In genomic region chr3:38170722-38171121, GRCh38 we compare ENCODE assay signal across 18 cellular contexts. TPM values are rescaled to one million over a fixed set of nuclear protein-coding genes. Genes with fewer than 3 reads are reported as not detected.
DNase-seq lines count a peak whose midpoint lies in the region; ATAC-seq and TF ChIP-seq lines count a peak whose summit lies in the region.
"Had no signal": no experiment of that assay in that cellular context is flagged by ENCODE, and none has a peak within 500 bp of the region (broad histone marks: within the 10 kb centered on the region; RNA-seq: fewer than 3 reads in every experiment).

No MANE protein-coding gene starts in this region.

- H3K14ac ChIP-seq in trophoblast cell (ENCODE audit: low read length), result no peak overlapping the region

- TF ChIP-seq CTCF in DND-41 (IDR thresholded peaks at IDR 0.05; ENCODE audit: borderline replicate concordance, extremely low read depth, low read length, poor library complexity, severe bottlenecking) (no peak), RWPE2 (IDR thresholded peaks at IDR 0.05; ENCODE audit: poor library complexity, severe bottlenecking) (no peak)

- H3K4ac ChIP-seq in trophoblast cell (ENCODE audit: low read depth, low read length), result peak overlapping the region; percentile 89

- H3K79me2 ChIP-seq in DND-41 (ENCODE audit: insufficient read depth, low read length) (peaks cover 99% of the 10 kb centered on the region), trophoblast cell (ENCODE audit: control insufficient read depth, insufficient read depth, low read length, poor library complexity) (peaks cover 21% of the 10 kb centered on the region)

- H4K8ac ChIP-seq in trophoblast cell (ENCODE audit: low read depth, low read length), result no peak overlapping the region

- H3K4me1 ChIP-seq in DND-41 (ENCODE audit: insufficient read depth, low read length) (peaks cover 56% of the 10 kb centered on the region), RWPE2 (ENCODE audit: insufficient read depth, poor library complexity, severe bottlenecking) (peaks cover 45% of the 10 kb centered on the region), trophoblast cell (ENCODE audit: control insufficient read depth in 1 of 2, insufficient read depth in 2 of 2, low read length in 2 of 2) (peaks cover 0 to 4% of the 10 kb centered on the region in 2 experiments)

- H2AFZ ChIP-seq in DND-41 (ENCODE audit: low read depth, low read length) (no peak overlapping the region), trophoblast cell (ENCODE audit: insufficient read depth, low read length, poor library complexity) (no peak overlapping the region)

- H2AK5ac ChIP-seq in trophoblast cell (ENCODE audit: low read length), result no peak overlapping the region

- no peak overlapping the region for H3K23ac ChIP-seq in trophoblast cell (ENCODE audit: low read length)

- H3K4me3 ChIP-seq in DND-41 (ENCODE audit: low read depth in 1 of 2, low read length in 2 of 2), result no peak overlapping the region
- no peak overlapping the region for H3K4me3 ChIP-seq in RWPE2 (ENCODE audit: severe bottlenecking)
- H3K4me3 ChIP-seq in trophoblast cell (ENCODE audit: low read depth, low read length), result no peak overlapping the region
- H3K4me3 ChIP-seq: A549 had no signal

- no peak overlapping the region for H3K9ac ChIP-seq in DND-41 (ENCODE audit: low read depth, low read length)
- no peak overlapping the region for H3K9ac ChIP-seq in trophoblast cell (ENCODE audit: low read length)

- peaks cover 5% of the 10 kb centered on the region for H3K79me1 ChIP-seq in trophoblast cell (ENCODE audit: low read length)

- H3K4me2 ChIP-seq in DND-41 (ENCODE audit: insufficient read depth, low read length) (peak overlapping the region; percentile 19; the same call in 1 of the 2 replicates), trophoblast cell (ENCODE audit: low read length) (no peak overlapping the region)
- H3K4me2 ChIP-seq: A549 had no signal

- no peak overlapping the region for H4K12ac ChIP-seq in trophoblast cell (ENCODE audit: low read depth, low read length)

- no peak overlapping the region for H4K91ac ChIP-seq in trophoblast cell (ENCODE audit: low read depth, low read length)

- H3K9me3 ChIP-seq in DND-41 (ENCODE audit: insufficient read depth, low read length, severe bottlenecking), result no peaks in the 10 kb centered on the region
- no peaks in the 10 kb centered on the region for H3K9me3 ChIP-seq in RWPE2 (ENCODE audit: severe bottlenecking)
- no peaks in the 10 kb centered on the region for H3K9me3 ChIP-seq in trophoblast cell (ENCODE audit: insufficient read depth, low read depth, low read length)
- H3K9me3 ChIP-seq: A549 had no signal

- peaks cover 56% of the 10 kb centered on the region for H4K20me1 ChIP-seq in DND-41 (ENCODE audit: insufficient read depth, low read length)

- no peak overlapping the region for H2BK120ac ChIP-seq in trophoblast cell (ENCODE audit: insufficient read depth, low read length, poor library complexity)

- H3K27me3 ChIP-seq in DND-41 (ENCODE audit: insufficient read depth, low read length, poor library complexity) (no peaks in the 10 kb centered on the region), RWPE2 (ENCODE audit: insufficient read depth, poor library complexity, severe bottlenecking) (no peaks in the 10 kb centered on the region), trophoblast cell (ENCODE audit: insufficient read depth, low read length) (no peaks in the 10 kb centered on the region)

- no peak overlapping the region for H2BK5ac ChIP-seq in trophoblast cell (ENCODE audit: low read depth, low read length, poor library complexity)

- H3K27ac ChIP-seq in DND-41 (ENCODE audit: low read length) (no peak overlapping the region), RWPE2 (ENCODE audit: poor library complexity, severe bottlenecking) (peak overlapping the region; percentile 91), epithelial cell of prostate (peak overlapping the region; percentile 96), trophoblast cell (ENCODE audit: low read depth, low read length) (no peak overlapping the region)
- H3K27ac ChIP-seq: A549 had no signal

- DNase-seq in DND-41 (no peak), RWPE2 (ENCODE audit: low spot score) (no peak), epithelial cell of prostate (ENCODE audit: low read depth, low spot score) (no peak), trophoblast cell (no peak), midbrain (lab: John Stamatoyannopoulos, UW) (no peak), anterior cingulate cortex (lab: John Stamatoyannopoulos, UW) (no peak)
- DNase-seq: C1 segment of cervical spinal cord; GF-D8; H7; NCI-H1930; NCI-H2171; NCI-H446; NCI-H69; NK-92 treated with Interleukin-12 subunit alpha and Interleukin-12 subunit beta, amount 100 ng/mL, for 24 hours; OCI-M1 had no signal

- WGBS in trophoblast cell (ENCODE audit: extremely low coverage, insufficient coverage, insufficient read length), result no CpG with 5 or more reads among the region's 4 CpGs

- H3K36me3 ChIP-seq in DND-41 (ENCODE audit: insufficient read depth, low read length) (no peaks in the 10 kb centered on the region; the same call in 1 of the 2 replicates), RWPE2 (ENCODE audit: low read depth) (peaks cover 10% of the 10 kb centered on the region; the same call in 1 of the 2 replicates), trophoblast cell (ENCODE audit: control insufficient read depth in 1 of 2, insufficient read depth in 2 of 2, low read length in 2 of 2) (no peaks in the 10 kb centered on the region)

- H3K18ac ChIP-seq in trophoblast cell (ENCODE audit: low read length), result no peak overlapping the region

- H2BK12ac ChIP-seq in trophoblast cell (ENCODE audit: low read length), result peak overlapping the region; percentile 12

- ATAC-seq in DND-41 (ENCODE audit: insufficient read depth, low read depth), result no peak
- ATAC-seq in RWPE2 (ENCODE audit: low read depth), result no peak
- no peak for ATAC-seq in activated CD4-positive, CD25-positive, alpha-beta regulatory T cell treated with anti-CD3 and anti-CD28 coated beads, Interleukin-2, amount 50 U/mL, for 24 hours
- ATAC-seq: A549, HepG2 had no signal

RNA-seq across cellular contexts. Expression of gene OXSR1, which starts 5.4 kb away (rescaled TPM):
- 26.2 and 26.5 TPM in 2 replicates for polyA plus RNA-seq in trophoblast cell (2013)

RNA-seq across cellular contexts. Expression of gene MYD88, which starts 32.3 kb away (rescaled TPM):
- 25.1 TPM in 2 replicates for polyA plus RNA-seq in trophoblast cell (2013)

RNA-seq across cellular contexts. Expression of gene ACAA1, which starts 33.8 kb away (rescaled TPM):
- 30.0 and 31.2 TPM in 2 replicates for polyA plus RNA-seq in trophoblast cell (2013)

Comparison
In these comparisons a context has a peak if more than half of its experiments do, and no peak if none do; other contexts are left out.
1. H3K27ac ChIP-seq: peak in RWPE2 (single experiment) and epithelial cell of prostate (single experiment); none in DND-41 (single experiment) and trophoblast cell (single experiment).